Comparison of ENCODE assay signal across 23 cellular contexts in genomic region chr10:118498623-118499022, GRCh38.
"Had no signal": no experiment of that assay in that cellular context is flagged by ENCODE, and none has a peak within 500 bp of the region (broad histone marks: within the 10 kb centered on the region; RNA-seq: fewer than 3 reads in every experiment).

No MANE protein-coding gene starts in this region.

- H3K27ac ChIP-seq: colonic mucosa, coronary artery, dorsolateral prefrontal cortex, epithelial cell of prostate, esophagus squamous epithelium, foreskin keratinocyte, gastrocnemius medialis, gastroesophageal sphincter, heart left ventricle had no signal

- H3K4me3 Mint-ChIP-seq: dendritic cell treated with granulocyte-macrophage colony-stimulating factor and Interleukin-4, amounts not matched to agents 40 ng/mL and 50 ng/mL, for 4 days; effector memory CD8-positive, alpha-beta T cell; endodermal cell had no signal

- ATAC-seq: effector memory CD8-positive, alpha-beta T cell; esophagus mucosa; foreskin keratinocyte; gastrocnemius medialis; gastroesophageal sphincter; heart left ventricle had no signal

- H3K9me3 Mint-ChIP-seq: effector memory CD8-positive, alpha-beta T cell; endodermal cell had no signal

- H3K4me1 ChIP-seq: gastrocnemius medialis, gastroesophageal sphincter had no signal

- H3K4me1 Mint-ChIP-seq: endodermal cell had no signal

- H3K36me3 ChIP-seq: colonic mucosa, esophagus squamous epithelium, gastrocnemius medialis, gastroesophageal sphincter, heart left ventricle had no signal

- H3K27me3 ChIP-seq: colonic mucosa, esophagus squamous epithelium, foreskin keratinocyte, gastrocnemius medialis, heart left ventricle had no signal

- H3K9me3 ChIP-seq: colonic mucosa, esophagus squamous epithelium, gastrocnemius medialis, gastroesophageal sphincter, heart left ventricle had no signal

- H3K27ac Mint-ChIP-seq: dendritic cell treated with granulocyte-macrophage colony-stimulating factor and Interleukin-4, amounts not matched to agents 40 ng/mL and 50 ng/mL, for 4 days; effector memory CD8-positive, alpha-beta T cell; endodermal cell had no signal

- DNase-seq: colonic mucosa; cortex of kidney; dermis blood vessel endothelial cell; dorsolateral prefrontal cortex; effector CD4-positive, alpha-beta T cell; effector CD8-positive, alpha-beta T cell; effector memory CD4-positive, alpha-beta T cell; effector memory CD8-positive, alpha-beta T cell; endodermal cell; erythroblast; esophagus squamous epithelium; foreskin fibroblast; foreskin keratinocyte; foreskin melanocyte; gastrocnemius medialis; glutamatergic neuron; head of caudate nucleus; heart left ventricle had no signal

- H3K4me3 ChIP-seq: colonic mucosa, coronary artery, dorsolateral prefrontal cortex, esophagus squamous epithelium, gastrocnemius medialis, gastroesophageal sphincter, heart left ventricle had no signal
